Comparison of ENCODE assay signal across 8 cellular contexts in the genomic region with DNA sequence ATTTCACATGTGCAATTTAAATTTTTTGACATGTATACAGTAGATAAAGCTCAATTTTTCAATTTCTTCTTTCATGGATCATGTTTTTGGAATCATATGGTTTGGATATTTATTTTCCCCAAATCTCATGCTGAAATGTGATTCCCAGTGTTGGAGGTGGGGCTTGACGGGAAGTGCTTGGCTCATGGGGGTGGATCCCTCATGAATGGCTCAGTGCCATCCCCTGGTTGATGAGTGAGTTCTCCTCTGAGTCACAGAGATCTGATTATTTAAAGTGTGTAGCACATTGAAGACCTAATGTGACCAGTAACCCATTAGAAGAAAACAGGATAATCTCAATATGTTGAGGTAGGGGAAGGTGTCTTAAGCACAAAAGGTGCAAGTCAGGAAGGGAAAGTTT. TPM values are rescaled to one million over a fixed set of nuclear protein-coding genes. Genes with fewer than 3 reads are reported as not detected.
DNase-seq lines count a peak whose midpoint lies in the region; ATAC-seq and TF ChIP-seq lines count a peak whose summit lies in the region.

No MANE protein-coding gene starts in this region.

- peaks cover 29% of the 10 kb centered on the region for H3K4me1 Mint-ChIP-seq in T-helper 17 cell

- H3K9me3 ChIP-seq in T-helper 17 cell (ENCODE audit: control insufficient read depth, low read length, poor library complexity, severe bottlenecking), result no peaks in the 10 kb centered on the region

- peak; percentile 91 for DNase-seq in GM04504 (ENCODE audit: low read depth)
- no peak for DNase-seq in T-helper 17 cell
- DNase-seq in glomerular endothelial cell (ENCODE audit: extremely low read depth, low read depth, low spot score), result peak; percentile 83
- peak; percentile 86 for DNase-seq in omental fat pad (ENCODE audit: low spot score)
- no peak for DNase-seq in NCI-H1694 treated with DMSO at 0.1 percent for 48 hours (lab: John Stamatoyannopoulos, UW)
- no peak for DNase-seq in RPMI8226

- H3K36me3 Mint-ChIP-seq in T-helper 17 cell (ENCODE audit: low read depth), result no peaks in the 10 kb centered on the region

- peak overlapping the region; percentile 45 for H3K27ac Mint-ChIP-seq in T-helper 17 cell

- no peak for TF ChIP-seq CTCF in omental fat pad (IDR thresholded peaks at IDR 0.05)

- H3K4me3 Mint-ChIP-seq in T-helper 17 cell, result no peak overlapping the region

- no peak for ATAC-seq in T-helper 17 cell
- peak; percentile 65 for ATAC-seq in omental fat pad (ENCODE audit: low FRiP score)
- ATAC-seq in GM18907 (IDR thresholded peaks at IDR 0.05; ENCODE audit: unreplicated experiment), result no peak
- no peak for ATAC-seq in HG03196 (IDR thresholded peaks at IDR 0.05; ENCODE audit: unreplicated experiment)

- H3K27me3 Mint-ChIP-seq in T-helper 17 cell, result no peaks in the 10 kb centered on the region

RNA-seq across cellular contexts. Expression of gene IFI16, which starts 9.1 kb away (rescaled TPM):
- total RNA-seq in T-helper 17 cell (10 to 100 TPM; 68.0 to 82.8 TPM), glomerular endothelial cell (174 and 180 TPM in 2 replicates), omental fat pad (100 to 1,000 TPM in 3 of 4 donors, 10 to 100 TPM in 1; 94.5 to 304 (median 131) TPM)

Comparison
In these comparisons a context has a peak if more than half of its experiments do, and no peak if none do; other contexts are left out.
1. DNase-seq: peak in GM04504 (single experiment), glomerular endothelial cell (single experiment) and omental fat pad (single experiment); none in T-helper 17 cell (0 of 3), NCI-H1694 treated with DMSO at 0.1 percent for 48 hours (single experiment) and RPMI8226 (single experiment).